Comparison of ENCODE assay signal across 9 cellular contexts in the genomic region with DNA sequence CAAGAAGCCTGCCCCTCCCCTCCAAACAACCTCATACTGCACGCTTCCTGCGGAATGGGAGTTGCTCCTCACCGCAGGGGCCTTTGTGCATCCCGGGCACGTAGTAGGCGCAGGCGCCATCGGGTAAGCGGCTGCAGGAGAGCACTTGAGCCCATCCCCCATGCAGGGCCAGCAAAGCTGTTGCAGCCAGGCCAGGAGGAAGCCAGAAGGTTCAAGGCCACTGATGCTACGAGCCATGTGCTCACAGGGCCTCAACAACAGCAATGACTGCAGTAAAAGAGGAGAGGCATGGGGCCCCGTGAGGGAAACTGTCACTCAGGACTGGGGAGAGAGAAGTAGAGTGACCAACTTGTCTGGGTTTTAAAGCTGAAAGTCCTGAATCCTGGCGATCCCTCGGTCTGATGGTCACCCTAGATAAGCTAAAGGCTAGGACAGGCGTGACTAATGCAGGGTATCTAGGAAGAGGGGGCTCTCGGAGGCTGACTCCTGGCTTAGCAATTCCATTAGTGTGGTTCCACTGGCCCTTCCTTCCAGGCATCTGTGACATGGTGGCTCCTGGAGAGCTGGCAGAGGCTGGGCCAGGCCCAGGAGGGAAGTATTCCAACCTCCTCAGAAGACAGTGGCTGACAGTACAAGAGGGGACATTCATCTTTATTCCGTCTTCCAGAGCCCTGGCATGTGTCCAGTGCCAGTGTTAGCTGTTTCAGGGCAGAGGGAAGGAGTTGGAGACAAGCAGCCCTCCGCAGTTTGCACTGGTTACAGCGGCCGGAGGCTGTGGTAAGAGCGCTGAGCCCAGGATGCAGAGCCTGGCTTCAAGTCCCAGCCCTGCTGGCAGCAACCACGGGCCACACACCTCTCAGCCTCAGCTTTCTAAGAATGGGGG. TPM values are rescaled to one million over a fixed set of nuclear protein-coding genes. Genes with fewer than 3 reads are reported as not detected.
DNase-seq lines count a peak whose midpoint lies in the region; ATAC-seq, FAIRE-seq and TF ChIP-seq lines count a peak whose summit lies in the region.
"Had no signal": no experiment of that assay in that cellular context is flagged by ENCODE, and none has a peak within 500 bp of the region (broad histone marks: within the 10 kb centered on the region; RNA-seq: fewer than 3 reads in every experiment).

No MANE protein-coding gene starts in this region.

- no peaks in the 10 kb centered on the region; the same call in 1 of the 2 replicates for H3K27me3 ChIP-seq in H7 (ENCODE audit: control insufficient read depth, insufficient read depth, low read length)
- no peaks in the 10 kb centered on the region for H3K27me3 ChIP-seq in astrocyte (ENCODE audit: insufficient read depth, low read length)

- peaks cover 2% of the 10 kb centered on the region for H3K27me3 Mint-ChIP-seq in astrocyte (ENCODE audit: low read depth, unreplicated experiment)

- no peak for TF ChIP-seq CTCF in astrocyte (IDR thresholded peaks at IDR 0.05; ENCODE audit: insufficient read depth, low read depth, low read length)

- DNase-seq in AG20443 (ENCODE audit: low spot score) (peak; percentile 31), H7 (peak; percentile 77), astrocyte (ENCODE audit: low read depth) (peak; percentile 42), lung microvascular endothelial cell (ENCODE audit: low read depth in 2 of 2) (peak; percentile 17 to 18), H4 (ENCODE audit: low spot score) (no peak), inferior parietal cortex (ENCODE audit: extremely low spot score) (no peak), ureter (ENCODE audit: low spot score) (no peak)

- no peak overlapping the region for H2AFZ ChIP-seq in astrocyte (ENCODE audit: low read depth, low read length)

- H3K9ac ChIP-seq in astrocyte (ENCODE audit: low read length): no peak overlapping the region

- H3K9me3 ChIP-seq in astrocyte (ENCODE audit: insufficient read depth, low read depth, low read length): no peaks in the 10 kb centered on the region

- no peak for FAIRE-seq in astrocyte (lab: Jason Lieb, UNC)

- H3K4me3 Mint-ChIP-seq in astrocyte (ENCODE audit: unreplicated experiment): peak overlapping the region; percentile 50

- H3K4me3 ChIP-seq in H7 (ENCODE audit: insufficient read depth, low read depth, low read length) (no peak overlapping the region), astrocyte (ENCODE audit: insufficient read depth, low read depth, low read length) (peak overlapping the region; percentile 5)

- peak overlapping the region; percentile 81 for H3K27ac Mint-ChIP-seq in astrocyte (ENCODE audit: unreplicated experiment)

- peaks cover 18% of the 10 kb centered on the region for H3K4me1 Mint-ChIP-seq in astrocyte (ENCODE audit: low read depth, unreplicated experiment)

- H3K36me3 Mint-ChIP-seq in astrocyte (ENCODE audit: low read depth, unreplicated experiment): no peaks in the 10 kb centered on the region

- H3K4me1 ChIP-seq in astrocyte (ENCODE audit: insufficient read depth, low read length): peaks cover 14% of the 10 kb centered on the region

- peaks cover 53% of the 10 kb centered on the region for H4K20me1 ChIP-seq in astrocyte (ENCODE audit: insufficient read depth, low read length)

- no peak for ATAC-seq in GM19467 (IDR thresholded peaks at IDR 0.05; ENCODE audit: unreplicated experiment)

- H3K27ac ChIP-seq in astrocyte (ENCODE audit: low read depth, low read length): no peak overlapping the region

- no peaks in the 10 kb centered on the region for H3K9me3 Mint-ChIP-seq in astrocyte (ENCODE audit: unreplicated experiment)

- peaks cover 10% of the 10 kb centered on the region for H3K36me3 ChIP-seq in H7 (replicated peaks; ENCODE audit: control insufficient read depth, insufficient read depth, low read length)
- H3K36me3 ChIP-seq in astrocyte (ENCODE audit: insufficient read depth, low read length): peaks cover 17% of the 10 kb centered on the region

- no peaks in the 10 kb centered on the region for H3K79me2 ChIP-seq in astrocyte (ENCODE audit: insufficient read depth, low read length)

- peak overlapping the region; percentile 75 for H3K4me2 ChIP-seq in astrocyte (ENCODE audit: low read length)

RNA-seq across cellular contexts. Expression of a gene that starts 20.8 kb away (rescaled TPM):
- 23.2 and 25.9 TPM in 2 replicates for total RNA-seq in H7 (2014; rRNA removed; shearing (Covaris generic))
- total RNA-seq in astrocyte (66.0 and 67.0 TPM in 2 replicates), lung microvascular endothelial cell (32.3 and 32.9 TPM in 2 replicates), ureter (66.1 TPM)
- total RNA-seq in H4 (2014; rRNA removed; shearing (Covaris generic)): 45.7 and 52.8 TPM in 2 replicates

RNA-seq across cellular contexts. Expression of a gene that starts 35.3 kb away (rescaled TPM):
- 1.8 TPM in 2 replicates for total RNA-seq in H7 (2014; rRNA removed; shearing (Covaris generic))
- total RNA-seq in astrocyte (not detected in 2 replicates), lung microvascular endothelial cell (not detected in 2 replicates), ureter (not detected)
- 0.82 and 1.3 TPM in 2 replicates for total RNA-seq in H4 (2014; rRNA removed; shearing (Covaris generic))
- total RNA-seq: epithelial cell of proximal tubule had no signal

Comparison
In these comparisons a context has a peak if more than half of its experiments do, and no peak if none do; other contexts are left out.
1. DNase-seq: peak in AG20443 (single experiment), H7 (single experiment), astrocyte (single experiment) and lung microvascular endothelial cell (2 of 2); none in H4 (single experiment), inferior parietal cortex (single experiment) and ureter (single experiment).